In genomic region chr1:179728266-179728665, GRCh38 we compare ENCODE assay signal across 22 cellular contexts. TPM values are rescaled to one million over a fixed set of nuclear protein-coding genes. Genes with fewer than 3 reads are reported as not detected.
"Had no signal": no experiment of that assay in that cellular context is flagged by ENCODE, and none has a peak within 500 bp of the region (broad histone marks: within the 10 kb centered on the region; RNA-seq: fewer than 3 reads in every experiment).

No MANE protein-coding gene starts in this region.

- ATAC-seq: activated CD4-positive, alpha-beta T cell treated with anti-CD3 and anti-CD28 coated beads for 36 hours; naive thymus-derived CD8-positive, alpha-beta T cell had no signal

- H3K9ac ChIP-seq: neural progenitor cell had no signal

- H3K36me3 ChIP-seq: colonic mucosa, left ventricle myocardium inferior, neural progenitor cell, upper lobe of left lung had no signal

- H3K27ac ChIP-seq: colonic mucosa, dorsolateral prefrontal cortex, left ventricle myocardium inferior, neural progenitor cell, upper lobe of left lung had no signal

- H3K4me2 ChIP-seq: neural progenitor cell had no signal

- DNase-seq: activated B cell treated with CpG ODN at 0.5 μM for 24 hours; activated CD4-positive, alpha-beta T cell treated with anti-CD3 and anti-CD28 coated beads for 36 hours; activated CD4-positive, alpha-beta T cell treated with anti-CD3 and anti-CD28 coated beads, Interleukin-2, amount 50 U/mL, for 4 hours; activated CD8-positive, alpha-beta memory T cell treated with anti-CD3 and anti-CD28 coated beads, Interleukin-2, amount 50 U/mL, for 48 hours; activated naive CD4-positive, alpha-beta T cell treated with Interleukin-2 at 50 U/mL for 16 hours; activated naive CD8-positive, alpha-beta T cell treated with anti-CD3 and anti-CD28 coated beads for 36 hours; activated T-cell treated with anti-CD3 and anti-CD28 coated beads, Interleukin-2, amount 50 U/mL, for 48 hours; amniotic stem cell; colonic mucosa; dorsolateral prefrontal cortex; endodermal cell; foreskin fibroblast; immature natural killer cell; left ventricle myocardium inferior; naive thymus-derived CD8-positive, alpha-beta T cell; stimulated activated CD4-positive, alpha-beta T cell treated with anti-CD3 and anti-CD28 coated beads, Interleukin-4, amount 100 ng/mL, for 24 hours; stimulated activated naive CD4-positive, alpha-beta T cell treated with Interleukin-2 at 50 U/mL for 16 hours; T1000; upper lobe of left lung had no signal

- H3K27me3 ChIP-seq: colonic mucosa, neural progenitor cell, upper lobe of left lung had no signal

- H3K9me3 ChIP-seq: colonic mucosa, left ventricle myocardium inferior, upper lobe of left lung had no signal

- FAIRE-seq: bronchial epithelial cell had no signal

- H3K4me1 ChIP-seq: colonic mucosa, left ventricle myocardium inferior, neural progenitor cell, upper lobe of left lung had no signal

- H3K4me3 ChIP-seq: colonic mucosa, dorsolateral prefrontal cortex, left ventricle myocardium inferior, neural progenitor cell, upper lobe of left lung had no signal

RNA-seq across cellular contexts. Expression of gene FAM163A, which starts 14.8 kb away (rescaled TPM):
- total RNA-seq: activated B cell treated with CpG ODN at 0.5 μM for 24 hours; activated CD4-positive, alpha-beta T cell treated with anti-CD3 and anti-CD28 coated beads for 36 hours; activated CD8-positive, alpha-beta memory T cell treated with anti-CD3 and anti-CD28 coated beads for 36 hours; activated naive CD8-positive, alpha-beta T cell treated with anti-CD3 and anti-CD28 coated beads for 36 hours; bronchial epithelial cell; endodermal cell; naive thymus-derived CD8-positive, alpha-beta T cell had no signal
- polyA plus RNA-seq: immature natural killer cell; naive thymus-derived CD8-positive, alpha-beta T cell had no signal
